Comparison of ENCODE assay signal across 28 cellular contexts in genomic region chr5:41057231-41057630, GRCh38. TPM values are rescaled to one million over a fixed set of nuclear protein-coding genes. Genes with fewer than 3 reads are reported as not detected.
"Had no signal": no experiment of that assay in that cellular context is flagged by ENCODE, and none has a peak within 500 bp of the region (broad histone marks: within the 10 kb centered on the region; RNA-seq: fewer than 3 reads in every experiment).

No MANE protein-coding gene starts in this region.

- H3K27ac Mint-ChIP-seq: activated B cell treated with CpG ODN at 0.5 μM for 24 hours; activated CD4-positive, alpha-beta memory T cell treated with anti-CD3 and anti-CD28 coated beads for 36 hours; activated CD4-positive, alpha-beta T cell treated with anti-CD3 and anti-CD28 coated beads, Interleukin-2, amount 10 ng/mL, durations not matched to agents 24 days and 14 days; activated naive CD4-positive, alpha-beta T cell treated with anti-CD3 and anti-CD28 coated beads, Interleukin-2, amount 50 U/mL, for 72 hours; activated naive CD8-positive, alpha-beta T cell treated with anti-CD3 and anti-CD28 coated beads, Interleukin-2, amount 50 U/mL, for 24 hours; T-helper 17 cell had no signal

- ATAC-seq: activated naive CD4-positive, alpha-beta T cell treated with anti-CD3 and anti-CD28 coated beads, Interleukin-2, amount 50 U/mL, for 72 hours; activated naive CD8-positive, alpha-beta T cell treated with anti-CD3 and anti-CD28 coated beads, Interleukin-2, amount 50 U/mL, for 24 hours; activated T-cell treated with anti-CD3 and anti-CD28 coated beads, Interleukin-2, amount 50 U/mL, for 4 hours; body of pancreas; PC-3; T-helper 17 cell had no signal

- DNase-seq: activated B cell treated with CpG ODN at 0.5 μM for 24 hours; activated CD4-positive, alpha-beta memory T cell treated with anti-CD3 and anti-CD28 coated beads for 36 hours; activated CD4-positive, alpha-beta T cell treated with anti-CD3 and anti-CD28 coated beads for 1 hour; activated CD4-positive, alpha-beta T cell treated with anti-CD3 and anti-CD28 coated beads, Interleukin-2, amount 10 ng/mL, durations not matched to agents 24 days and 14 days; activated CD8-positive, alpha-beta memory T cell treated with anti-CD3 and anti-CD28 coated beads for 24 hours; activated effector memory CD4-positive, alpha-beta T cell treated with anti-CD3 and anti-CD28 coated beads, Interleukin-2, amount 50 U/mL, for 16 hours; activated naive CD4-positive, alpha-beta T cell treated with Interleukin-2 at 50 U/mL for 16 hours; activated naive CD8-positive, alpha-beta T cell treated with anti-CD3 and anti-CD28 coated beads, Interleukin-2, amount 50 U/mL, for 24 hours; activated T-cell treated with anti-CD3 and anti-CD28 coated beads, Interleukin-2, amount 50 U/mL, for 4 hours; amniotic stem cell; body of pancreas; IMR-90; Kasumi-1; KBM-7; NCI-H1048; NCI-H1417; NCI-H1930; NCI-H2171; NCI-H2227 treated with DMSO at 0.1 percent for 48 hours; NCI-H446 treated with DMSO at 0.1 percent for 48 hours; NCI-H524 treated with DMSO at 0.1 percent for 48 hours; PC-3; SIG-M5; T-helper 17 cell; T1000 had no signal

- H3K4me1 Mint-ChIP-seq: activated B cell treated with CpG ODN at 0.5 μM for 24 hours; activated CD4-positive, alpha-beta T cell treated with anti-CD3 and anti-CD28 coated beads, Interleukin-2, amount 10 ng/mL, durations not matched to agents 24 days and 14 days; activated naive CD8-positive, alpha-beta T cell treated with anti-CD3 and anti-CD28 coated beads, Interleukin-2, amount 50 U/mL, for 24 hours; T-helper 17 cell had no signal

- H3K36me3 Mint-ChIP-seq: activated CD4-positive, alpha-beta memory T cell treated with anti-CD3 and anti-CD28 coated beads for 36 hours; activated naive CD4-positive, alpha-beta T cell treated with anti-CD3 and anti-CD28 coated beads, Interleukin-2, amount 50 U/mL, for 72 hours had no signal

- H3K9me3 Mint-ChIP-seq: activated B cell treated with CpG ODN at 0.5 μM for 24 hours; activated CD4-positive, alpha-beta memory T cell treated with anti-CD3 and anti-CD28 coated beads for 36 hours; activated CD4-positive, alpha-beta T cell treated with anti-CD3 and anti-CD28 coated beads, Interleukin-2, amount 10 ng/mL, durations not matched to agents 24 days and 14 days; activated naive CD8-positive, alpha-beta T cell treated with anti-CD3 and anti-CD28 coated beads, Interleukin-2, amount 50 U/mL, for 24 hours; activated T-cell treated with anti-CD3 and anti-CD28 coated beads, Interleukin-2, amount 50 U/mL, for 4 hours had no signal

- H3K4me3 Mint-ChIP-seq: activated B cell treated with CpG ODN at 0.5 μM for 24 hours; activated CD4-positive, alpha-beta memory T cell treated with anti-CD3 and anti-CD28 coated beads for 36 hours; activated CD4-positive, alpha-beta T cell treated with anti-CD3 and anti-CD28 coated beads, Interleukin-2, amount 10 ng/mL, durations not matched to agents 24 days and 14 days; activated naive CD8-positive, alpha-beta T cell treated with anti-CD3 and anti-CD28 coated beads, Interleukin-2, amount 50 U/mL, for 24 hours; activated T-cell treated with anti-CD3 and anti-CD28 coated beads, Interleukin-2, amount 50 U/mL, for 4 hours; T-helper 17 cell had no signal

- H3K27me3 Mint-ChIP-seq: activated B cell treated with CpG ODN at 0.5 μM for 24 hours; activated CD4-positive, alpha-beta memory T cell treated with anti-CD3 and anti-CD28 coated beads for 36 hours; activated CD4-positive, alpha-beta T cell treated with anti-CD3 and anti-CD28 coated beads, Interleukin-2, amount 10 ng/mL, durations not matched to agents 24 days and 14 days; T-helper 17 cell had no signal

RNA-seq across cellular contexts. Expression of gene MROH2B, which starts 13.9 kb away (rescaled TPM):
- total RNA-seq: activated B cell treated with CpG ODN at 0.5 μM for 24 hours; activated CD4-positive, alpha-beta memory T cell treated with anti-CD3 and anti-CD28 coated beads for 36 hours; activated CD4-positive, alpha-beta T cell treated with anti-CD3 and anti-CD28 coated beads, Interleukin-2, amount 10 ng/mL, durations not matched to agents 24 days and 14 days; activated naive CD4-positive, alpha-beta T cell treated with anti-CD3 and anti-CD28 coated beads, Interleukin-2, amount 50 U/mL, for 72 hours; activated T-cell treated with anti-CD3 and anti-CD28 coated beads, Interleukin-2, amount 50 U/mL, for 4 hours; ascending aorta; body of pancreas; bronchial epithelial cell; IMR-90; T-helper 17 cell had no signal
